In genomic region chr4:124804584-124804983, GRCh38 we compare ENCODE assay signal across 15 cellular contexts.
A peak's percentile ranks its signal among the peaks of the same experiment; 100 is the strongest.
DNase-seq lines count a peak whose midpoint lies in the region; ATAC-seq, FAIRE-seq and TF ChIP-seq lines count a peak whose summit lies in the region.
"Had no signal": no experiment of that assay in that cellular context is flagged by ENCODE, and none has a peak within 500 bp of the region (broad histone marks: within the 10 kb centered on the region; RNA-seq: fewer than 3 reads in every experiment).

No MANE protein-coding gene starts in this region.

- H3K27ac Mint-ChIP-seq in activated naive CD8-positive, alpha-beta T cell treated with anti-CD3 and anti-CD28 coated beads, Interleukin-2, amount 50 U/mL, for 24 hours: no peak overlapping the region
- H3K27ac Mint-ChIP-seq: T-helper 2 cell treated with Interferon-gamma antibody and Interleukin-4, amounts not matched to agents 5 μg/mL and 100 μg/mL, for 36 hours had no signal

- H3K36me3 Mint-ChIP-seq in activated naive CD8-positive, alpha-beta T cell treated with anti-CD3 and anti-CD28 coated beads, Interleukin-2, amount 50 U/mL, for 24 hours (ENCODE audit: low read depth): no peaks in the 10 kb centered on the region

- DNase-seq in epithelial cell of proximal tubule (ENCODE audit: low read depth) (peak; percentile 35), RCC 7860 (ENCODE audit: low spot score) (no peak), SW 1271 (lab: John Stamatoyannopoulos, UW) (no peak), NCI-H146 (lab: John Stamatoyannopoulos, UW) (no peak)
- no peak for DNase-seq in activated naive CD8-positive, alpha-beta T cell treated with anti-CD3 and anti-CD28 coated beads, Interleukin-2, amount 50 U/mL, for 24 hours
- DNase-seq: activated T-cell treated with anti-CD3 and anti-CD28 coated beads, Interleukin-2, amount 50 U/mL, for 4 hours; hippocampal formation; midbrain; NCI-H1105 had no signal

- no peak for FAIRE-seq in RCC 7860 (lab: Jason Lieb, UNC)

- TF ChIP-seq CTCF in epithelial cell of proximal tubule (conservative IDR thresholded peaks at IDR 0.05; ENCODE audit: low read depth, low read length): no peak

- ATAC-seq in GM18511 (IDR thresholded peaks at IDR 0.05; ENCODE audit: unreplicated experiment) (peak; percentile 88), GM21515 (IDR thresholded peaks at IDR 0.05; ENCODE audit: unreplicated experiment) (peak; percentile 56), HG03196 (IDR thresholded peaks at IDR 0.05; ENCODE audit: unreplicated experiment) (peak; percentile 98)
- ATAC-seq in activated naive CD8-positive, alpha-beta T cell treated with anti-CD3 and anti-CD28 coated beads, Interleukin-2, amount 50 U/mL, for 24 hours: no peak

- H3K27me3 Mint-ChIP-seq in activated naive CD8-positive, alpha-beta T cell treated with anti-CD3 and anti-CD28 coated beads, Interleukin-2, amount 50 U/mL, for 24 hours: no peaks in the 10 kb centered on the region

- no peaks in the 10 kb centered on the region for H3K4me1 Mint-ChIP-seq in activated naive CD8-positive, alpha-beta T cell treated with anti-CD3 and anti-CD28 coated beads, Interleukin-2, amount 50 U/mL, for 24 hours

- H3K4me3 ChIP-seq in epithelial cell of proximal tubule (ENCODE audit: low read depth, low read length): no peak overlapping the region
- H3K4me3 ChIP-seq: BLaER1, right atrium auricular region had no signal

- peaks cover 11% of the 10 kb centered on the region for H3K9me3 Mint-ChIP-seq in activated naive CD8-positive, alpha-beta T cell treated with anti-CD3 and anti-CD28 coated beads, Interleukin-2, amount 50 U/mL, for 24 hours
- H3K9me3 Mint-ChIP-seq: T-helper 2 cell treated with Interferon-gamma antibody and Interleukin-4, amounts not matched to agents 5 μg/mL and 100 μg/mL, for 36 hours had no signal

- no peak overlapping the region for H3K4me3 Mint-ChIP-seq in activated naive CD8-positive, alpha-beta T cell treated with anti-CD3 and anti-CD28 coated beads, Interleukin-2, amount 50 U/mL, for 24 hours
- H3K4me3 Mint-ChIP-seq: activated T-cell treated with anti-CD3 and anti-CD28 coated beads, Interleukin-2, amount 50 U/mL, for 4 hours; T-helper 2 cell treated with Interferon-gamma antibody and Interleukin-4, amounts not matched to agents 5 μg/mL and 100 μg/mL, for 36 hours had no signal
